ENCODE assay signal across 13 cellular contexts in the genomic region with DNA sequence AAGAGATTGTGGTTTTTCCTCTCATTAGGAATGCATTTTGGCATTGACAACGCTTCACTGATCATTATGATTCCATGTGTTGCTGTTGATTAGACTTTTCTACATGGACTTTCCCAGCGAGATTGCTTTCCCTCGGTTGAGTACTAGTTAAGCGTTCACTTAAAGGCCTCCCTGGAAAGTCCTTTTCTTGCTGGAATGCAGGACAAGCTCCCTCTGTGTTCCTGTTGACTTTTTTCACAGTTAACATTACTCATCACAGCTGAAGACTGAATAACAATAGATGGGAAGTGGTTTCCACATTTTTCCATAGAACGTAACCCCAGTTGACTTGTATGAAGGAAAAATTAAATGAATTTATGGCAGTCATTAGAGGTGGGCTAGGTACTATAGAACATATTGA. TPM values are rescaled to one million over a fixed set of nuclear protein-coding genes. Genes with fewer than 3 reads are reported as not detected.
A peak's percentile ranks its signal among the peaks of the same experiment; 100 is the strongest.
DNase-seq lines count a peak whose midpoint lies in the region; ATAC-seq, FAIRE-seq and TF ChIP-seq lines count a peak whose summit lies in the region.
"Had no signal": no experiment of that assay in that cellular context is flagged by ENCODE, and none has a peak within 500 bp of the region (broad histone marks: within the 10 kb centered on the region; RNA-seq: fewer than 3 reads in every experiment).

No MANE protein-coding gene starts in this region.

- in situ Hi-C loops in IMR-90 (cut with MboI; ENCODE audit: low sequenced_read_pairs), result loop anchor here (5.0 to 10.0 kb wide), 2 partner anchors 260 to 347 kb away; no protein-coding TSS in a partner anchor

- intact Hi-C loops in IMR-90 (cut with micrococcal nuclease), result no loop called here

- H3K27me3 ChIP-seq in IMR-90 (ENCODE audit: control insufficient read depth, insufficient read depth, low read length) (no peaks in the 10 kb centered on the region), bronchial epithelial cell (ENCODE audit: control insufficient read depth, insufficient read depth, low read length) (no peaks in the 10 kb centered on the region), kidney epithelial cell (ENCODE audit: control insufficient read depth, insufficient read depth, low read length) (no peaks in the 10 kb centered on the region)

- H3K27ac ChIP-seq in A549 (peak overlapping the region; percentile 99), IMR-90 (ENCODE audit: insufficient read depth, low read length) (no peak overlapping the region)
- H3K27ac ChIP-seq: BLaER1, WERI-Rb-1 had no signal

- 3% methylated on average over 5 of the region's 5 CpGs for WGBS in A549 (ENCODE audit: missing lambda C conversion rate)
- no CpG with 5 or more reads among the region's 5 CpGs for WGBS in IMR-90 (ENCODE audit: extremely low coverage in 2 of 2, insufficient read length in 1 of 2), 2 experiments

- peak overlapping the region; percentile 98 for H3K4me2 ChIP-seq in A549
- peak overlapping the region; percentile 61; the same call in 1 of the 2 replicates for H3K4me2 ChIP-seq in IMR-90 (ENCODE audit: low read depth, low read length)
- H3K4me2 ChIP-seq: BLaER1 had no signal

- dilution Hi-C loops in IMR-90 (cut with HindIII; ENCODE audit: low sequenced_read_pairs, unreplicated experiment), result loop anchor here (25.0 kb wide), 1 partner anchor 260 kb away; no protein-coding TSS in a partner anchor

- no peak for ATAC-seq in A549
- no peak for ATAC-seq in IMR-90 (ENCODE audit: low read depth)
- ATAC-seq in HG02970 (IDR thresholded peaks at IDR 0.05; ENCODE audit: low FRiP score, unreplicated experiment), result no peak
- no peak for ATAC-seq in GM18868 (IDR thresholded peaks at IDR 0.05; ENCODE audit: unreplicated experiment)

- FAIRE-seq in A549 (lab: Jason Lieb, UNC) (no peak), bronchial epithelial cell (lab: Jason Lieb, UNC) (no peak), GM19239 (lab: Jason Lieb, UNC) (no peak)

- POLR2A ChIA-PET in A549 (lab: Yijun Ruan, JAX), result interaction anchor here (0.9 to 2.2 kb wide), 3 partner anchors 10 to 23 kb away, joined by 5 to 13 read pairs (median 5); a partner anchor contains a TSS
- POLR2A ChIA-PET in IMR-90 (lab: Charles Lee; ENCODE audit: unreplicated experiment), result no interaction called here

- H3K18ac ChIP-seq in IMR-90 (ENCODE audit: low read depth, low read length), result peak overlapping the region; percentile 94; the same call in 1 of the 2 replicates

- no peaks in the 10 kb centered on the region for H3K9me3 ChIP-seq in A549
- H3K9me3 ChIP-seq in IMR-90 (ENCODE audit: control insufficient read depth, insufficient read depth, low read length), result no peaks in the 10 kb centered on the region
- H3K9me3 ChIP-seq: BLaER1 had no signal

- peak overlapping the region; percentile 20; the same call in 1 of the 2 replicates for H3K23ac ChIP-seq in IMR-90 (ENCODE audit: low read depth, low read length)

- no peaks in the 10 kb centered on the region; the same call in 1 of the 2 replicates for H4K20me1 ChIP-seq in IMR-90 (ENCODE audit: insufficient read depth, low read length)

- BruUV-seq in IMR-90 (replicated peaks; lab: Mats Ljungman, UMichigan), result no TSS peak

- TF ChIP-seq RAD21 in A549 (conservative IDR thresholded peaks at IDR 0.05 in 1 of 2, IDR thresholded peaks at IDR 0.05 in 1 of 2), result peak in 1 of 2 experiments; percentile 20; a peak in 2 of 5 replicates
- no peak for TF ChIP-seq RAD21 in IMR-90 (IDR thresholded peaks at IDR 0.05; ENCODE audit: low read length)

- 0 out of 2 replicates have a peak overlapping the region, but pooled peaks have one; percentile 5 for H3K56ac ChIP-seq in IMR-90 (ENCODE audit: extremely low read depth, insufficient read depth, low read length)

- H2BK5ac ChIP-seq in IMR-90 (ENCODE audit: low read depth, low read length, poor library complexity, severe bottlenecking), result peak overlapping the region; percentile 92

- peak overlapping the region; percentile 9; the same call in 1 of the 2 replicates for H2AK5ac ChIP-seq in IMR-90 (ENCODE audit: low read depth, low read length)

- peak overlapping the region; percentile 18; the same call in 1 of the 2 replicates for H3K4ac ChIP-seq in IMR-90 (ENCODE audit: low read depth, low read length)

- TF ChIP-seq EP300 in A549 (IDR thresholded peaks at IDR 0.05), result no peak

- TF ChIP-seq POLR2A in A549 (IDR thresholded peaks at IDR 0.05; ENCODE audit: low read length), result no peak
- no peak for TF ChIP-seq POLR2A in IMR-90 (IDR thresholded peaks at IDR 0.05; ENCODE audit: low read depth, low read length)

- H3K4me3 ChIP-seq in A549, result no peak overlapping the region
- no peak overlapping the region for H3K4me3 ChIP-seq in IMR-90 (ENCODE audit: insufficient read depth, low read depth, low read length)
- H3K4me3 ChIP-seq in bronchial epithelial cell (ENCODE audit: low read depth, low read length), result no peak overlapping the region
- H3K4me3 ChIP-seq in kidney epithelial cell (ENCODE audit: low read depth, low read length), result no peak overlapping the region
- H3K4me3 ChIP-seq: BLaER1 had no signal

- CTCF ChIA-PET in A549 (lab: Yijun Ruan, JAX) (interaction anchor here (0.8 to 2.3 kb wide), 8 partner anchors 11 to 286 kb away, joined by 3 to 12 read pairs (median 4); a partner anchor contains a TSS), IMR-90 (lab: Yijun Ruan, JAX) (interaction anchor here (0.6 to 0.9 kb wide), 2 partner anchors 15 to 24 kb away, joined by 3 to 6 read pairs; no protein-coding TSS in a partner anchor)

- peaks cover 0 to 23% of the 10 kb centered on the region in 2 experiments; a peak in 2 of 4 replicates for H3K79me1 ChIP-seq in IMR-90 (ENCODE audit: low read depth in 1 of 2, low read length in 2 of 2)

- H3K9me1 ChIP-seq in IMR-90 (ENCODE audit: insufficient read depth, low read length), result peaks cover 7% of the 10 kb centered on the region; the same call in 1 of the 2 replicates

- peak overlapping the region; percentile 77; the same call in 2 of the 3 replicates for H2BK15ac ChIP-seq in IMR-90 (ENCODE audit: low read depth, low read length)

- H3K9ac ChIP-seq in IMR-90 (ENCODE audit: low read depth, low read length), result no peak overlapping the region
- H3K9ac ChIP-seq: BLaER1 had no signal

- peak overlapping the region; percentile 76; the same call in 1 of the 2 replicates for H4K5ac ChIP-seq in IMR-90 (ENCODE audit: low read depth, low read length)

- H3K36me3 ChIP-seq in IMR-90 (ENCODE audit: control insufficient read depth, insufficient read depth, low read length) (peaks cover 5% of the 10 kb centered on the region; the same call in 1 of the 2 replicates), bronchial epithelial cell (ENCODE audit: control insufficient read depth, insufficient read depth, low read length) (peaks cover 4% of the 10 kb centered on the region), kidney epithelial cell (ENCODE audit: control insufficient read depth, insufficient read depth, low read length) (no peaks in the 10 kb centered on the region)
- H3K36me3 ChIP-seq: BLaER1, WERI-Rb-1 had no signal

- peak overlapping the region; percentile 84 for H2BK120ac ChIP-seq in IMR-90 (ENCODE audit: low read depth, low read length)

- TF ChIP-seq CTCF in A549 (IDR thresholded peaks at IDR 0.05) (no peak), IMR-90 (conservative IDR thresholded peaks at IDR 0.05; ENCODE audit: low read depth, low read length) (no peak), bronchial epithelial cell (IDR thresholded peaks at IDR 0.05; ENCODE audit: insufficient read depth, low read length, severe bottlenecking) (no peak), kidney epithelial cell (IDR thresholded peaks at IDR 0.05; ENCODE audit: insufficient read depth, low read length, poor library complexity, severe bottlenecking) (no peak)

- peaks cover 37% of the 10 kb centered on the region for H3K4me1 ChIP-seq in A549
- H3K4me1 ChIP-seq in IMR-90 (ENCODE audit: control insufficient read depth, insufficient read depth, low read length), result peaks cover 7% of the 10 kb centered on the region

- H2AFZ ChIP-seq in IMR-90 (replicated peaks; ENCODE audit: low read length, poor library complexity), result no peak overlapping the region

- H2AK9ac ChIP-seq in IMR-90 (replicated peaks; ENCODE audit: low read depth, low read length, poor library complexity), result no peak overlapping the region

- DNase-seq in A549 (ENCODE audit: low read depth in 1 of 2, low spot score in 1 of 2) (peak in 1 of 2 experiments; percentile 80), IMR-90 (peak; percentile 84), bronchial epithelial cell (ENCODE audit: low read depth) (peak; percentile 96), kidney epithelial cell (ENCODE audit: low read depth) (peak; percentile 82), COLO668 (lab: John Stamatoyannopoulos, UW; ENCODE audit: unreplicated experiment) (no peak), GM19239 (ENCODE audit: insufficient read length, low spot score) (no peak)
- DNase-seq: hippocampal formation, NCI-H446, posterior cingulate gyrus, WERI-Rb-1 had no signal

- H4K8ac ChIP-seq in IMR-90 (ENCODE audit: low read depth in 2 of 2, low read length in 2 of 2), result peak overlapping the region; percentile 30 to 79; a peak in 3 of 4 replicates

- peak overlapping the region; percentile 29 for H3K14ac ChIP-seq in IMR-90 (replicated peaks; ENCODE audit: low read depth, low read length)

- peak overlapping the region; percentile 77; the same call in 1 of the 2 replicates for H4K91ac ChIP-seq in IMR-90 (ENCODE audit: insufficient read depth, low read depth, low read length)

- H2BK20ac ChIP-seq in IMR-90 (ENCODE audit: low read depth, low read length), result peak overlapping the region; percentile 73; the same call in 1 of the 2 replicates

RNA-seq across cellular contexts. Expression of a gene that starts 2.6 kb away (rescaled TPM):
- polyA plus RNA-seq in A549 (2011; rRNA removed) (365 and 529 TPM in 2 replicates), A549 (2017; fragmentation: RNase III; extraction: RNeasy Plus Mini Kit Qiagen cat#74134 plus additional on column Dnase treatment) (493 to 547 TPM (median 530 TPM) in 3 replicates), IMR-90 (2012; rRNA removed) (1,549 and 1,808 TPM in 2 replicates)
- 589 and 611 TPM in 2 replicates for polyA plus RNA-seq in A549 (2012; cell fraction: cytosol; rRNA removed)
- 290 and 502 TPM in 2 replicates for polyA plus RNA-seq in A549 (2012; cell fraction: nucleus; rRNA removed)
- 537 and 542 TPM in 2 replicates for polyA minus RNA-seq in A549 (2011; rRNA and poly(A)+ RNA removed)
- total RNA-seq in IMR-90 (2012; rRNA removed) (1,496 and 1,592 TPM in 2 replicates), bronchial epithelial cell (91.5 and 157 TPM in 2 replicates), kidney epithelial cell (15.8 and 19.4 TPM in 2 replicates)
- 1,102 and 4,328 TPM in 2 replicates for polyA plus RNA-seq in IMR-90 (2012; cell fraction: cytosol; rRNA removed)
- 319 and 633 TPM in 2 replicates for polyA plus RNA-seq in IMR-90 (2012; cell fraction: nucleus; rRNA removed; ENCODE audit: low replicate concordance)

RNA-seq across cellular contexts. Expression of a gene that starts 22.7 kb away (rescaled TPM):
- 257 and 296 TPM in 2 replicates for polyA plus RNA-seq in A549 (2011; rRNA removed)
- polyA plus RNA-seq in A549 (2012; cell fraction: cytosol; rRNA removed), result 161 and 178 TPM in 2 replicates
- polyA plus RNA-seq in A549 (2012; cell fraction: nucleus; rRNA removed), result 64.3 and 90.5 TPM in 2 replicates
- polyA plus RNA-seq in A549 (2017; fragmentation: RNase III; extraction: RNeasy Plus Mini Kit Qiagen cat#74134 plus additional on column Dnase treatment), result 142 to 159 TPM (median 156 TPM) in 3 replicates
- polyA minus RNA-seq in A549 (2011; rRNA and poly(A)+ RNA removed), result 179 and 187 TPM in 2 replicates
- total RNA-seq in IMR-90 (2012; rRNA removed), result 199 and 217 TPM in 2 replicates
- 217 and 265 TPM in 2 replicates for polyA plus RNA-seq in IMR-90 (2012; rRNA removed)
- 110 and 169 TPM in 2 replicates for polyA plus RNA-seq in IMR-90 (2012; cell fraction: cytosol; rRNA removed)
- polyA plus RNA-seq in IMR-90 (2012; cell fraction: nucleus; rRNA removed; ENCODE audit: low replicate concordance), result 42.8 and 115 TPM in 2 replicates
- total RNA-seq in bronchial epithelial cell, result 132 and 150 TPM in 2 replicates
- 42.4 and 53.5 TPM in 2 replicates for total RNA-seq in kidney epithelial cell

Comparison
In these comparisons a context has a peak if more than half of its experiments do, and no peak if none do; other contexts are left out.
1. DNase-seq: peak in IMR-90 (single experiment), bronchial epithelial cell (single experiment) and kidney epithelial cell (single experiment); none in COLO668 (single experiment) and GM19239 (single experiment).